21 cellular contexts compared by ENCODE assay signal in the genomic region with DNA sequence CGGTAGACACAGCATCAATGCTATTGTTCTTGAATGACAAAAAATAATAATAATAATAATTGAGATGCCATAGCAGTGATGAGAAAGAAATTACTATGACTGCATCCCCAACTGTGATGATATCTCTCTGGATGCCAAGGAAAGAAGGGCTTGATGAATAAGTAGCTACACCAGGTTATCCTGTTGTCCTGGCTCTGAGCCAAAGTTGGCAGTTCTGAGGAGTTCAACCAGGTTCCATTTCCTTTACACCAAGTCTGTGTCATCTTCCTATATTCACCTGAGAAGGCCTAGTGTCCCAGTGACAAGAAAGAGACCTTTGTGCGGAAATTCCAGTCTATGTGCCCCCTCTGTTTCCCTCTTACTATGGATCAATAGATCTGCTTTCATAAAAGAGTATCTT. TPM values are rescaled to one million over a fixed set of nuclear protein-coding genes. Genes with fewer than 3 reads are reported as not detected.
DNase-seq lines count a peak whose midpoint lies in the region; ATAC-seq, FAIRE-seq and TF ChIP-seq lines count a peak whose summit lies in the region.
"Had no signal": no experiment of that assay in that cellular context is flagged by ENCODE, and none has a peak within 500 bp of the region (broad histone marks: within the 10 kb centered on the region; RNA-seq: fewer than 3 reads in every experiment).

No MANE protein-coding gene starts in this region.

- H3K27me3 ChIP-seq in BLaER1: no peaks in the 10 kb centered on the region
- no peaks in the 10 kb centered on the region for H3K27me3 ChIP-seq in muscle layer of duodenum (ENCODE audit: low read depth, low read length)
- no peaks in the 10 kb centered on the region for H3K27me3 ChIP-seq in brain microvascular endothelial cell (replicated peaks)
- H3K27me3 ChIP-seq in small intestine (ENCODE audit: control insufficient read depth in 2 of 2, insufficient read depth in 2 of 2, low read length in 2 of 2): no peaks in the 10 kb centered on the region
- H3K27me3 ChIP-seq: gastrocnemius medialis, upper lobe of left lung had no signal

- H3K9ac ChIP-seq in BLaER1: no peak overlapping the region

- peaks cover 10% of the 10 kb centered on the region; the same call in 1 of the 2 replicates for H3K9me3 ChIP-seq in BLaER1
- no peaks in the 10 kb centered on the region for H3K9me3 ChIP-seq in muscle layer of duodenum (ENCODE audit: control insufficient read depth in 1 of 2, low read length in 2 of 2)
- H3K9me3 ChIP-seq in small intestine (ENCODE audit: control insufficient read depth, low read depth): no peaks in the 10 kb centered on the region
- H3K9me3 ChIP-seq: gastrocnemius medialis, upper lobe of left lung had no signal

- no peak for FAIRE-seq in small intestine (lab: Jason Lieb, UNC)
- FAIRE-seq: kidney, RCC 7860 had no signal

- WGBS in small intestine, 3 donors: 95 to 97% (median 95%) methylated on average over 2 of the region's 2 CpGs

- DNase-seq in RPMI8226 (peak; percentile 20), brain microvascular endothelial cell (no peak), small intestine (no peak)
- DNase-seq: activated CD4-positive, alpha-beta T cell treated with anti-CD3 and anti-CD28 coated beads, Interleukin-2, amount 50 U/mL, for 4 hours; activated T-cell treated with anti-CD3 and anti-CD28 coated beads for 4 hours; aorta; gastrocnemius medialis; kidney; mammary epithelial cell; naive B cell; NCI-H2171; NCI-H774; posterior cingulate gyrus; stimulated activated naive CD8-positive, alpha-beta T cell treated with anti-CD3 and anti-CD28 coated beads, Interleukin-15, Interleukin-2, amounts not matched to agents 100 U/mL and 50 U/mL, for 24 hours; upper lobe of left lung had no signal

- peak overlapping the region; percentile 70 for H3K4me2 ChIP-seq in BLaER1

- H3K4me3 ChIP-seq in BLaER1 (no peak overlapping the region), muscle layer of duodenum (ENCODE audit: low read depth in 1 of 2, low read length in 2 of 2) (no peak overlapping the region), brain microvascular endothelial cell (ENCODE audit: low read depth, low read length) (no peak overlapping the region), small intestine (ENCODE audit: low read depth in 1 of 2, low read length in 2 of 2) (no peak overlapping the region)
- H3K4me3 ChIP-seq: gastrocnemius medialis, upper lobe of left lung had no signal

- TF ChIP-seq CTCF in 22Rv1 (IDR thresholded peaks at IDR 0.05) (no peak), brain microvascular endothelial cell (IDR thresholded peaks at IDR 0.05; ENCODE audit: low read depth, low read length, missing control alignments) (no peak)

- H4K20me1 ChIP-seq in BLaER1: no peaks in the 10 kb centered on the region

- ATAC-seq in GM21576 (IDR thresholded peaks at IDR 0.05; ENCODE audit: unreplicated experiment): no peak
- ATAC-seq: gastrocnemius medialis; HCT116; stimulated activated naive CD8-positive, alpha-beta T cell treated with anti-CD3 and anti-CD28 coated beads, Interleukin-15, Interleukin-2, amounts not matched to agents 100 U/mL and 50 U/mL, for 24 hours had no signal

- no peaks in the 10 kb centered on the region for H3K36me3 ChIP-seq in BLaER1
- H3K36me3 ChIP-seq in muscle layer of duodenum (ENCODE audit: control insufficient read depth in 1 of 2, insufficient read depth in 2 of 2, low read length in 2 of 2): no peaks in the 10 kb centered on the region
- no peaks in the 10 kb centered on the region for H3K36me3 ChIP-seq in brain microvascular endothelial cell (replicated peaks)
- no peaks in the 10 kb centered on the region for H3K36me3 ChIP-seq in small intestine (ENCODE audit: control insufficient read depth in 2 of 2, insufficient read depth in 2 of 2, low read length in 2 of 2)
- H3K36me3 ChIP-seq: gastrocnemius medialis, upper lobe of left lung had no signal

- H3K27ac ChIP-seq in 22Rv1 (peak overlapping the region; percentile 62; the same call in 1 of the 2 replicates), BLaER1 (no peak overlapping the region), muscle layer of duodenum (ENCODE audit: low read length) (peak overlapping the region; percentile 26), brain microvascular endothelial cell (no peak overlapping the region), small intestine (ENCODE audit: low read depth in 1 of 2, low read length in 1 of 2) (no peak overlapping the region)
- H3K27ac ChIP-seq: gastrocnemius medialis had no signal

- in situ Hi-C loops in brain microvascular endothelial cell (cut with HindIII; ENCODE audit: low pct_ligation_motif_present, low sequenced_read_pairs): loop anchor here (10.0 kb wide), 1 partner anchor 87 kb away; no protein-coding TSS in a partner anchor

- peaks cover 35% of the 10 kb centered on the region for H3K4me1 ChIP-seq in BLaER1
- peaks cover 8% of the 10 kb centered on the region in 2 donors for H3K4me1 ChIP-seq in muscle layer of duodenum (ENCODE audit: control insufficient read depth in 1 of 2, insufficient read depth in 2 of 2, low read length in 2 of 2)
- H3K4me1 ChIP-seq in small intestine (ENCODE audit: control insufficient read depth in 2 of 2, insufficient read depth in 1 of 2, low read depth in 1 of 2, low read length in 1 of 2): no peaks in the 10 kb centered on the region
- H3K4me1 ChIP-seq: gastrocnemius medialis had no signal

RNA-seq across cellular contexts. Expression of a gene that starts 3.4 kb away (rescaled TPM):
- 1 to 10 TPM; 1.4 to 5.3 (median 1.6) TPM for polyA plus RNA-seq in small intestine

Comparison
In these comparisons a context has a peak if more than half of its experiments do, and no peak if none do; other contexts are left out.
1. H3K27ac ChIP-seq: peak in 22Rv1 (single experiment) and muscle layer of duodenum (single experiment); none in BLaER1 (single experiment), brain microvascular endothelial cell (single experiment) and small intestine (0 of 2).